ENCODE assay signal across 10 cellular contexts in genomic region chr2:10654069-10654468, GRCh38. TPM values are rescaled to one million over a fixed set of nuclear protein-coding genes. Genes with fewer than 3 reads are reported as not detected.
A peak's percentile ranks its signal among the peaks of the same experiment; 100 is the strongest.
DNase-seq lines count a peak whose midpoint lies in the region; ATAC-seq and TF ChIP-seq lines count a peak whose summit lies in the region.
"Had no signal": no experiment of that assay in that cellular context is flagged by ENCODE, and none has a peak within 500 bp of the region (broad histone marks: within the 10 kb centered on the region; RNA-seq: fewer than 3 reads in every experiment).

No MANE protein-coding gene starts in this region.

- intact Hi-C loops in naive thymus-derived CD4-positive, alpha-beta T cell (cut with micrococcal nuclease): loop anchor here in 1 of 2 donors (2.0 to 10.0 kb wide), 2 partner anchors 33 to 349 kb away; partner anchors contain the start of gene HPCAL1
- intact Hi-C loops in psoas muscle (cut with DNase I): loop anchor here in 1 of 2 donors (10.0 kb wide), 1 partner anchor 199 kb away; no protein-coding TSS in a partner anchor

- H3K36me3 Mint-ChIP-seq in CD4-positive, CD25-positive, alpha-beta regulatory T cell: peaks cover 46% of the 10 kb centered on the region
- H3K36me3 Mint-ChIP-seq in naive thymus-derived CD4-positive, alpha-beta T cell: peaks cover 24 to 70% (median 40%) of the 10 kb centered on the region in 5 donors
- peaks cover 63% of the 10 kb centered on the region for H3K36me3 Mint-ChIP-seq in WTC11

- peaks cover 16 to 38% (median 34%) of the 10 kb centered on the region in 4 donors for H3K4me1 Mint-ChIP-seq in CD4-positive, CD25-positive, alpha-beta regulatory T cell
- peaks cover 5 to 47% (median 13%) of the 10 kb centered on the region in 7 donors for H3K4me1 Mint-ChIP-seq in naive thymus-derived CD4-positive, alpha-beta T cell
- H3K4me1 Mint-ChIP-seq in WTC11: no peaks in the 10 kb centered on the region

- H3K27me3 ChIP-seq in CD4-positive, CD25-positive, alpha-beta regulatory T cell (ENCODE audit: control insufficient read depth, insufficient read depth, low read length): no peaks in the 10 kb centered on the region
- H3K27me3 ChIP-seq in naive thymus-derived CD4-positive, alpha-beta T cell (ENCODE audit: control insufficient read depth in 2 of 2, insufficient read depth in 2 of 2, low read length in 2 of 2): no peaks in the 10 kb centered on the region
- H3K27me3 ChIP-seq in psoas muscle (ENCODE audit: insufficient read depth in 3 of 3, low read length in 2 of 3): no peaks in the 10 kb centered on the region

- peak overlapping the region; percentile 51 to 83 (median 82) for H3K27ac Mint-ChIP-seq in CD4-positive, CD25-positive, alpha-beta regulatory T cell
- peak overlapping the region in 4 of 9 donors; percentile 19 to 67 (median 33) for H3K27ac Mint-ChIP-seq in naive thymus-derived CD4-positive, alpha-beta T cell
- no peak overlapping the region for H3K27ac Mint-ChIP-seq in WTC11
- H3K27ac Mint-ChIP-seq: dendritic cell treated with granulocyte-macrophage colony-stimulating factor and Interleukin-4, amounts not matched to agents 40 ng/mL and 50 ng/mL, for 4 days had no signal

- CTCF ChIA-PET in naive thymus-derived CD4-positive, alpha-beta T cell (lab: Charles Lee): no interaction called here
- CTCF ChIA-PET in WTC11 (lab: Charles Lee): no interaction called here

- peaks cover 22% of the 10 kb centered on the region for H3K4me1 ChIP-seq in CD4-positive, CD25-positive, alpha-beta regulatory T cell (ENCODE audit: control insufficient read depth, insufficient read depth, low read length, poor library complexity, severe bottlenecking)
- peaks cover 0 to 5% of the 10 kb centered on the region in 2 donors for H3K4me1 ChIP-seq in naive thymus-derived CD4-positive, alpha-beta T cell (ENCODE audit: control insufficient read depth in 2 of 2, insufficient read depth in 2 of 2, low read length in 2 of 2)
- no peaks in the 10 kb centered on the region for H3K4me1 ChIP-seq in psoas muscle

- peaks cover 25% of the 10 kb centered on the region for H3K36me3 ChIP-seq in CD4-positive, CD25-positive, alpha-beta regulatory T cell (ENCODE audit: control insufficient read depth, insufficient read depth, low read length)
- H3K36me3 ChIP-seq in naive thymus-derived CD4-positive, alpha-beta T cell (ENCODE audit: control insufficient read depth in 2 of 3, insufficient read depth in 3 of 3, low read length in 3 of 3): peaks cover 12 to 72% (median 14%) of the 10 kb centered on the region in 3 experiments
- peaks cover 10 to 97% of the 10 kb centered on the region in 2 donors for H3K36me3 ChIP-seq in psoas muscle (ENCODE audit: insufficient read depth in 1 of 2, low read depth in 1 of 2)

- POLR2A ChIA-PET in naive thymus-derived CD4-positive, alpha-beta T cell (lab: Charles Lee): interaction anchor here (0.5 kb wide), 1 partner anchor 28 kb away, joined by 3 read pairs; no protein-coding TSS in a partner anchor
- POLR2A ChIA-PET in WTC11 (lab: Charles Lee): no interaction called here

- WGBS in psoas muscle, 3 donors: 79 to 87% (median 85%) methylated on average over 4 of the region's 4 CpGs

- no peaks in the 10 kb centered on the region for H3K9me3 ChIP-seq in CD4-positive, CD25-positive, alpha-beta regulatory T cell (ENCODE audit: control insufficient read depth in 2 of 2, low read length in 2 of 2)
- no peaks in the 10 kb centered on the region for H3K9me3 ChIP-seq in naive thymus-derived CD4-positive, alpha-beta T cell (ENCODE audit: control insufficient read depth in 2 of 3, low read length in 3 of 3)
- H3K9me3 ChIP-seq in psoas muscle: no peaks in the 10 kb centered on the region

- ATAC-seq in CD4-positive, CD25-positive, alpha-beta regulatory T cell (ENCODE audit: low read depth in 2 of 2): peak; percentile 99
- peak; percentile 54 for ATAC-seq in naive thymus-derived CD4-positive, alpha-beta T cell
- no peak for ATAC-seq in WTC11
- ATAC-seq in psoas muscle: no peak
- ATAC-seq: sciatic nerve had no signal

- H3K27me3 Mint-ChIP-seq in CD4-positive, CD25-positive, alpha-beta regulatory T cell: no peaks in the 10 kb centered on the region
- no peaks in the 10 kb centered on the region for H3K27me3 Mint-ChIP-seq in naive thymus-derived CD4-positive, alpha-beta T cell
- H3K27me3 Mint-ChIP-seq in WTC11 (ENCODE audit: low read depth): no peaks in the 10 kb centered on the region
- H3K27me3 Mint-ChIP-seq: dendritic cell treated with granulocyte-macrophage colony-stimulating factor and Interleukin-4, amounts not matched to agents 40 ng/mL and 50 ng/mL, for 4 days had no signal

- no peaks in the 10 kb centered on the region for H3K9me3 Mint-ChIP-seq in CD4-positive, CD25-positive, alpha-beta regulatory T cell
- no peaks in the 10 kb centered on the region for H3K9me3 Mint-ChIP-seq in naive thymus-derived CD4-positive, alpha-beta T cell
- no peaks in the 10 kb centered on the region for H3K9me3 Mint-ChIP-seq in WTC11
- H3K9me3 Mint-ChIP-seq: dendritic cell treated with granulocyte-macrophage colony-stimulating factor and Interleukin-4, amounts not matched to agents 40 ng/mL and 50 ng/mL, for 4 days had no signal

- peak overlapping the region in 3 of 4 donors; percentile 7 to 58 (median 35) for H3K4me3 Mint-ChIP-seq in CD4-positive, CD25-positive, alpha-beta regulatory T cell
- H3K4me3 Mint-ChIP-seq in naive thymus-derived CD4-positive, alpha-beta T cell: peak overlapping the region in 1 of 10 donors; percentile 3
- H3K4me3 Mint-ChIP-seq in WTC11: no peak overlapping the region
- H3K4me3 Mint-ChIP-seq: dendritic cell treated with granulocyte-macrophage colony-stimulating factor and Interleukin-4, amounts not matched to agents 40 ng/mL and 50 ng/mL, for 4 days had no signal

- peak overlapping the region; percentile 41 for H3K27ac ChIP-seq in CD4-positive, CD25-positive, alpha-beta regulatory T cell (ENCODE audit: insufficient read depth, low read length, poor library complexity, severe bottlenecking)
- no peak overlapping the region for H3K27ac ChIP-seq in naive thymus-derived CD4-positive, alpha-beta T cell (ENCODE audit: low read depth, low read length)
- H3K27ac ChIP-seq in psoas muscle: no peak overlapping the region

- peak; percentile 7 to 94 (median 34) for DNase-seq in CD4-positive, CD25-positive, alpha-beta regulatory T cell
- DNase-seq in NCI-H69 (lab: John Stamatoyannopoulos, UW): peak; percentile 2
- DNase-seq in activated T-helper 9 cell treated with anti-CD3 and anti-CD28 coated beads, Interleukin-2, amount 50 U/mL, for 16 hours (ENCODE audit: low read depth): peak; percentile 51
- peak in 1 of 9 donors; percentile 39 for DNase-seq in naive thymus-derived CD4-positive, alpha-beta T cell
- DNase-seq in WTC11 (ENCODE audit: low spot score): no peak
- DNase-seq in NCI-H2029 treated with DMSO at 0.1 percent for 48 hours (lab: John Stamatoyannopoulos, UW): no peak
- DNase-seq in NCI-H2196 (lab: John Stamatoyannopoulos, UW; ENCODE audit: unreplicated experiment): no peak
- no peak for DNase-seq in psoas muscle

- TF ChIP-seq CTCF in WTC11 (IDR thresholded peaks at IDR 0.05): no peak
- no peak for TF ChIP-seq CTCF in psoas muscle (IDR thresholded peaks at IDR 0.05)

- H3K4me3 ChIP-seq in CD4-positive, CD25-positive, alpha-beta regulatory T cell (ENCODE audit: low read depth, low read length): peak overlapping the region; percentile 59
- no peak overlapping the region for H3K4me3 ChIP-seq in naive thymus-derived CD4-positive, alpha-beta T cell (ENCODE audit: low read length)
- H3K4me3 ChIP-seq in psoas muscle: no peak overlapping the region

TF ChIP-seq in WTC11, 78 proteins besides CTCF, POLR2A, EP300 and RAD21:
- TF ChIP-seq NR3C1 (CRISPR knock-in tag; conservative IDR thresholded peaks at IDR 0.05; ENCODE audit: low read depth) (no peak), MXD4 (CRISPR knock-in tag; IDR thresholded peaks at IDR 0.05; ENCODE audit: borderline replicate concordance) (no peak), MYBL2 (CRISPR knock-in tag; IDR thresholded peaks at IDR 0.05) (no peak), GABPB1 (CRISPR knock-in tag; IDR thresholded peaks at IDR 0.05) (no peak)

RNA-seq across cellular contexts. Expression of gene NOL10, which starts 35.7 kb away (rescaled TPM):
- total RNA-seq in CD4-positive, CD25-positive, alpha-beta regulatory T cell: 25.7 TPM
- polyA plus RNA-seq in CD4-positive, CD25-positive, alpha-beta regulatory T cell: 10 to 100 TPM; 15.0 to 24.9 (median 17.0) TPM
- 10 to 100 TPM; 15.5 to 26.2 (median 21.3) TPM for total RNA-seq in naive thymus-derived CD4-positive, alpha-beta T cell
- polyA plus RNA-seq in naive thymus-derived CD4-positive, alpha-beta T cell: 10 to 100 TPM; 14.7 to 25.6 TPM
- 28.1 to 31.8 TPM (median 28.7 TPM) in 3 replicates for total RNA-seq in WTC11 (2021)
- total RNA-seq in psoas muscle: 10 to 100 TPM; 14.9 to 26.4 (median 23.2) TPM
- polyA plus RNA-seq in psoas muscle: 10 to 100 TPM; 19.9 to 41.6 (median 31.4) TPM

Comparison
In these comparisons a context has a peak if more than half of its experiments do, and no peak if none do; other contexts are left out.
1. ATAC-seq: peak in CD4-positive, CD25-positive, alpha-beta regulatory T cell (2 of 2) and naive thymus-derived CD4-positive, alpha-beta T cell (single experiment); none in WTC11 (single experiment) and psoas muscle (0 of 4).
2. DNase-seq: peak in CD4-positive, CD25-positive, alpha-beta regulatory T cell (3 of 3), NCI-H69 (single experiment) and activated T-helper 9 cell treated with anti-CD3 and anti-CD28 coated beads, Interleukin-2, amount 50 U/mL, for 16 hours (single experiment); none in WTC11 (single experiment), NCI-H2029 treated with DMSO at 0.1 percent for 48 hours (single experiment), NCI-H2196 (single experiment) and psoas muscle (0 of 2).